21 cellular contexts compared by ENCODE assay signal in genomic region chr4:45971108-45971507, GRCh38.
A peak's percentile ranks its signal among the peaks of the same experiment; 100 is the strongest.
DNase-seq lines count a peak whose midpoint lies in the region; TF ChIP-seq lines count a peak whose summit lies in the region.
"Had no signal": no experiment of that assay in that cellular context is flagged by ENCODE, and none has a peak within 500 bp of the region (broad histone marks: within the 10 kb centered on the region; RNA-seq: fewer than 3 reads in every experiment).

No MANE protein-coding gene starts in this region.

- H3K27me3 Mint-ChIP-seq in MCF 10A (ENCODE audit: insufficient read depth, unreplicated experiment), result no peaks in the 10 kb centered on the region

- BruUV-seq in MCF 10A (replicated peaks; lab: Mats Ljungman, UMichigan), result no TSS peak

- H3K4me1 ChIP-seq in breast epithelium, result no peaks in the 10 kb centered on the region
- H3K4me1 ChIP-seq in tibial nerve, result no peaks in the 10 kb centered on the region
- H3K4me1 ChIP-seq: BLaER1, SJCRH30 had no signal

- POLR2A ChIA-PET in MCF 10A (lab: Yijun Ruan, JAX), result no interaction called here

- intact Hi-C loops in MCF 10A (cut with micrococcal nuclease) (loop anchor here (1.0 to 5.0 kb wide), 5 partner anchors 278 to 1044 kb away; no protein-coding TSS in a partner anchor), breast epithelium (cut with DNase I; ENCODE audit: low total_unique reads) (no loop called here)

- no peak for TF ChIP-seq EP300 in tibial nerve (IDR thresholded peaks at IDR 0.05)

- peak overlapping the region; percentile 37 for H3K27ac Mint-ChIP-seq in MCF 10A (ENCODE audit: low read depth, unreplicated experiment)
- H3K27ac Mint-ChIP-seq: CD8-positive, alpha-beta T cell had no signal

- H3K27me3 ChIP-seq in breast epithelium (no peaks in the 10 kb centered on the region), MG63 (no peaks in the 10 kb centered on the region), WERI-Rb-1 (ENCODE audit: insufficient read depth, low read depth, severe bottlenecking) (no peaks in the 10 kb centered on the region), tibial nerve (no peaks in the 10 kb centered on the region)
- H3K27me3 ChIP-seq: BLaER1, SJCRH30 had no signal

- H3K36me3 Mint-ChIP-seq in MCF 10A (ENCODE audit: insufficient read depth, unreplicated experiment), result no peaks in the 10 kb centered on the region
- H3K36me3 Mint-ChIP-seq: CD8-positive, alpha-beta T cell had no signal

- H3K4me3 ChIP-seq in breast epithelium, result no peak overlapping the region
- H3K4me3 ChIP-seq in MG63, result no peak overlapping the region
- no peak overlapping the region for H3K4me3 ChIP-seq in WERI-Rb-1 (ENCODE audit: low read depth, low read length)
- H3K4me3 ChIP-seq in tibial nerve, result no peak overlapping the region
- H3K4me3 ChIP-seq: BLaER1, SJCRH30 had no signal

- H3K9me3 ChIP-seq in breast epithelium (peaks cover 4 to 37% of the 10 kb centered on the region in 2 donors), MG63 (no peaks in the 10 kb centered on the region), WERI-Rb-1 (ENCODE audit: severe bottlenecking) (no peaks in the 10 kb centered on the region), tibial nerve (peaks cover 0 to 29% (median 11%) of the 10 kb centered on the region in 4 donors)

- no peaks in the 10 kb centered on the region for H3K9me3 Mint-ChIP-seq in MCF 10A (ENCODE audit: unreplicated experiment)

- no peaks in the 10 kb centered on the region for H3K4me1 Mint-ChIP-seq in MCF 10A (ENCODE audit: insufficient read depth, unreplicated experiment)

- H3K4me3 Mint-ChIP-seq in MCF 10A (ENCODE audit: unreplicated experiment), result no peak overlapping the region
- H3K4me3 Mint-ChIP-seq: CD8-positive, alpha-beta T cell had no signal

- H3K27ac ChIP-seq in breast epithelium, result no peak overlapping the region
- no peak overlapping the region for H3K27ac ChIP-seq in VCaP
- H3K27ac ChIP-seq in WERI-Rb-1, result no peak overlapping the region
- H3K27ac ChIP-seq in tibial nerve, result no peak overlapping the region
- H3K27ac ChIP-seq: BLaER1, SJCRH30 had no signal

- H3K36me3 ChIP-seq in breast epithelium, result no peaks in the 10 kb centered on the region
- H3K36me3 ChIP-seq in MG63, result no peaks in the 10 kb centered on the region
- H3K36me3 ChIP-seq in WERI-Rb-1, result no peaks in the 10 kb centered on the region
- H3K36me3 ChIP-seq in tibial nerve, result no peaks in the 10 kb centered on the region
- H3K36me3 ChIP-seq: BLaER1, SJCRH30 had no signal

- TF ChIP-seq CTCF in MCF 10A (IDR thresholded peaks at IDR 0.05; ENCODE audit: unreplicated experiment), result peak; percentile 37
- no peak for TF ChIP-seq CTCF in breast epithelium (IDR thresholded peaks at IDR 0.05)
- TF ChIP-seq CTCF in VCaP (conservative IDR thresholded peaks at IDR 0.05), result peak; percentile 74
- TF ChIP-seq CTCF in WERI-Rb-1 (IDR thresholded peaks at IDR 0.05; ENCODE audit: low read depth, low read length), result no peak
- no peak for TF ChIP-seq CTCF in tibial nerve (IDR thresholded peaks at IDR 0.05)

- peak; percentile 82 for DNase-seq in MCF 10A (ENCODE audit: unreplicated experiment)
- no peak for DNase-seq in breast epithelium (ENCODE audit: low spot score in 2 of 2)
- peak; percentile 61 for DNase-seq in MG63
- no peak for DNase-seq in WERI-Rb-1
- DNase-seq in tibial nerve (ENCODE audit: low spot score in 2 of 2), result no peak
- DNase-seq in NCI-H1694 treated with DMSO at 0.1 percent for 48 hours (lab: John Stamatoyannopoulos, UW), result no peak
- no peak for DNase-seq in central memory CD4-positive, alpha-beta T cell
- DNase-seq: Calu3; CD8-positive, alpha-beta T cell; DMS79 treated with DMSO at 0.1 percent for 48 hours; GOT3; IMR-90; Karpas-422; NCI-H1105; NCI-H2081 treated with DMSO at 0.1 percent for 48 hours; NCI-H510A treated with DMSO at 0.1 percent for 48 hours; NCI-H82; RPMI8226 had no signal

- CTCF ChIA-PET in MCF 10A (lab: Yijun Ruan, JAX), result interaction anchor here (0.6 to 3.4 kb wide), 21 partner anchors 10 to 1211 kb away, joined by 3 to 19 read pairs (median 3); no protein-coding TSS in a partner anchor

- 74 to 86% methylated on average over 3 of the region's 3 CpGs for WGBS in tibial nerve, 2 donors

- no peak for TF ChIP-seq POLR2A in breast epithelium (IDR thresholded peaks at IDR 0.05)
- TF ChIP-seq POLR2A in tibial nerve (IDR thresholded peaks at IDR 0.05), result no peak

Comparison
In these comparisons a context has a peak if more than half of its experiments do, and no peak if none do; other contexts are left out.
1. DNase-seq: peak in MCF 10A (single experiment) and MG63 (single experiment); none in breast epithelium (0 of 2), WERI-Rb-1 (single experiment), tibial nerve (0 of 2), NCI-H1694 treated with DMSO at 0.1 percent for 48 hours (single experiment) and central memory CD4-positive, alpha-beta T cell (single experiment).
2. CTCF ChIP-seq: peak in MCF 10A (single experiment) and VCaP (single experiment); none in breast epithelium (0 of 3), WERI-Rb-1 (single experiment) and tibial nerve (0 of 5).